Comparison of ENCODE assay signal across 23 cellular contexts in the genomic region with DNA sequence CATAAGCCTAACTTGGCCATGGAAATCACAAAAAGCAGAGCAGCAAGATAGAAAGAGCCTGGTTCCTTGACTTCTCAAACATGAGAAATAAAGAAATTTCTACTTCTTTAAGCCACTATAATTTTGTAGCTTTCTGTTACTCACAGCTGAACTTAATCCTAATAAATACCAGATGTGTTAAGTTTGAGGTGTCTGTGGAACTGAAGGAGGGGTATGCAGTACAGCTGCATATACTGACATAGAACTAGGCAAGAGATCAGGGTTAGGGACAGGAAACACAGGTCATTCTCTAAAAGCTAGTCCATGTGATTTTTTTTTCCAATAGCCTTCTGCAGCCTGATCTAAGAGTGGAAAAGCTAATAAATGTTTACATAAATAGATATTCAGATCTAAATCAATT.
DNase-seq lines count a peak whose midpoint lies in the region; FAIRE-seq and TF ChIP-seq lines count a peak whose summit lies in the region.
"Had no signal": no experiment of that assay in that cellular context is flagged by ENCODE, and none has a peak within 500 bp of the region (broad histone marks: within the 10 kb centered on the region; RNA-seq: fewer than 3 reads in every experiment).

No MANE protein-coding gene starts in this region.

- H2BK15ac ChIP-seq in mesendoderm (replicated peaks; ENCODE audit: low read depth): no peak overlapping the region

- H3K36me3 Mint-ChIP-seq in astrocyte (ENCODE audit: low read depth, unreplicated experiment) (peaks cover 9% of the 10 kb centered on the region), nephron (ENCODE audit: low read depth) (peaks cover 13% of the 10 kb centered on the region)

- no peak overlapping the region for H3K18ac ChIP-seq in mesendoderm (ENCODE audit: low read length)

- peak; percentile 41 for FAIRE-seq in astrocyte (lab: Jason Lieb, UNC)
- FAIRE-seq: D721Med, GM19239 had no signal

- H3K9ac ChIP-seq in GM23248 (no peak overlapping the region), astrocyte (ENCODE audit: low read length) (no peak overlapping the region), mesendoderm (ENCODE audit: low read length) (no peak overlapping the region)

- no peak overlapping the region for H2BK5ac ChIP-seq in mesendoderm (ENCODE audit: low read length)

- no peak overlapping the region for H2BK120ac ChIP-seq in mesendoderm (ENCODE audit: low read depth, low read length)

- DNase-seq in GM23248: no peak
- no peak for DNase-seq in astrocyte (ENCODE audit: low read depth)
- peak; percentile 70 for DNase-seq in fibroblast of peridontal ligament (ENCODE audit: extremely low read depth)
- DNase-seq in NCI-H510A (lab: John Stamatoyannopoulos, UW): no peak
- DNase-seq in stimulated activated CD4-positive, alpha-beta T cell treated with anti-CD3 and anti-CD28 coated beads, Interleukin-15, amount 100 ng/mL, for 24 hours: no peak
- DNase-seq in AG20443 (ENCODE audit: low spot score): no peak
- DNase-seq in mesendoderm: no peak
- DNase-seq: AML-193, DMS53, EL, GF-D8, KG1, NCI-H1092, NCI-H1436, NCI-H187 treated with DMSO at 0.1 percent for 48 hours, NCI-H510A treated with DMSO at 0.1 percent for 48 hours, NCI-H748 treated with DMSO at 0.1 percent for 48 hours, SIG-M5 had no signal

- H3F3A ChIP-seq in GM23248 (ENCODE audit: insufficient read depth): peaks cover 89% of the 10 kb centered on the region

- no peaks in the 10 kb centered on the region for H4K20me1 ChIP-seq in GM23248 (ENCODE audit: insufficient read depth)
- no peaks in the 10 kb centered on the region for H4K20me1 ChIP-seq in astrocyte (ENCODE audit: insufficient read depth, low read length)

- no peaks in the 10 kb centered on the region for H3K9me2 ChIP-seq in GM23248 (ENCODE audit: insufficient read depth)

- no peak overlapping the region for H4K5ac ChIP-seq in mesendoderm (ENCODE audit: low read length)

- in situ Hi-C loops in GM23248 (cut with MboI): no loop called here

- H3K36me3 ChIP-seq in GM23248 (ENCODE audit: low read depth) (peaks cover 75% of the 10 kb centered on the region), astrocyte (ENCODE audit: insufficient read depth, low read length) (peaks cover 7% of the 10 kb centered on the region), mesendoderm (ENCODE audit: control insufficient read depth, insufficient read depth, low read length) (no peaks in the 10 kb centered on the region)

- peak overlapping the region; percentile 0; the same call in 1 of the 2 replicates for H3K27ac ChIP-seq in GM23248
- H3K27ac ChIP-seq in astrocyte (ENCODE audit: low read depth, low read length): no peak overlapping the region
- no peak overlapping the region for H3K27ac ChIP-seq in mesendoderm (ENCODE audit: low read depth, low read length)
- H3K27ac ChIP-seq: C4-2B, HL-60 had no signal

- H3K4me1 Mint-ChIP-seq in astrocyte (ENCODE audit: low read depth, unreplicated experiment) (peaks cover 3% of the 10 kb centered on the region), nephron (peaks cover 41% of the 10 kb centered on the region)

- no peak overlapping the region for H3K4ac ChIP-seq in mesendoderm (ENCODE audit: low read depth, low read length)

- H3K56ac ChIP-seq in mesendoderm (ENCODE audit: low read length): no peak overlapping the region

- H3K4me1 ChIP-seq in GM23248 (ENCODE audit: insufficient read depth): peaks cover 14% of the 10 kb centered on the region
- no peaks in the 10 kb centered on the region for H3K4me1 ChIP-seq in astrocyte (ENCODE audit: insufficient read depth, low read length)
- H3K4me1 ChIP-seq in mesendoderm (ENCODE audit: control insufficient read depth, low read depth, low read length): peaks cover 3% of the 10 kb centered on the region

- no peak overlapping the region for H2AFZ ChIP-seq in GM23248
- H2AFZ ChIP-seq in astrocyte (ENCODE audit: low read depth, low read length): no peak overlapping the region

- no peaks in the 10 kb centered on the region for H3K79me1 ChIP-seq in mesendoderm (ENCODE audit: low read length)

- no peaks in the 10 kb centered on the region for H3K79me2 ChIP-seq in GM23248 (ENCODE audit: insufficient read depth)
- H3K79me2 ChIP-seq in astrocyte (ENCODE audit: insufficient read depth, low read length): no peaks in the 10 kb centered on the region
- no peaks in the 10 kb centered on the region for H3K79me2 ChIP-seq in mesendoderm (ENCODE audit: control insufficient read depth, insufficient read depth, low read length)

- H3K4me3 ChIP-seq in GM23248 (no peak overlapping the region), astrocyte (ENCODE audit: insufficient read depth, low read depth, low read length) (no peak overlapping the region), mesendoderm (ENCODE audit: low read length) (no peak overlapping the region)

- H3K4me2 ChIP-seq in GM23248 (ENCODE audit: unreplicated experiment) (peak overlapping the region; percentile 1), astrocyte (ENCODE audit: low read length) (no peak overlapping the region), mesendoderm (ENCODE audit: low read length) (no peak overlapping the region)

- H3K9me3 Mint-ChIP-seq in astrocyte (ENCODE audit: unreplicated experiment) (peaks cover 2% of the 10 kb centered on the region), nephron (no peaks in the 10 kb centered on the region)

- H3K27me3 ChIP-seq in GM23248 (replicated peaks; ENCODE audit: insufficient read depth): no peaks in the 10 kb centered on the region
- H3K27me3 ChIP-seq in astrocyte (ENCODE audit: insufficient read depth, low read length): no peaks in the 10 kb centered on the region
- H3K27me3 ChIP-seq in mesendoderm (ENCODE audit: insufficient read depth, low read length, poor library complexity): no peaks in the 10 kb centered on the region

- H3K27me3 Mint-ChIP-seq in astrocyte (ENCODE audit: low read depth, unreplicated experiment) (peaks cover 10% of the 10 kb centered on the region), nephron (ENCODE audit: low read depth) (peaks cover 3% of the 10 kb centered on the region)

- no peaks in the 10 kb centered on the region for H3K9me3 ChIP-seq in GM23248 (ENCODE audit: low read depth)
- H3K9me3 ChIP-seq in astrocyte (ENCODE audit: insufficient read depth, low read depth, low read length): no peaks in the 10 kb centered on the region

- no peak overlapping the region for H2AK5ac ChIP-seq in mesendoderm (ENCODE audit: low read length)

- no peak overlapping the region for H3K4me3 Mint-ChIP-seq in astrocyte (ENCODE audit: unreplicated experiment)
- H3K4me3 Mint-ChIP-seq in nephron: no peak overlapping the region

- H3K23ac ChIP-seq in mesendoderm (ENCODE audit: low read length): no peak overlapping the region

- H4K8ac ChIP-seq in mesendoderm (ENCODE audit: low read depth, low read length): no peak overlapping the region

- TF ChIP-seq CTCF in astrocyte (IDR thresholded peaks at IDR 0.05; ENCODE audit: insufficient read depth, low read depth, low read length): no peak
- no peak for TF ChIP-seq CTCF in nephron (IDR thresholded peaks at IDR 0.05; ENCODE audit: unreplicated experiment in 3 of 3)

- H3K27ac Mint-ChIP-seq in astrocyte (ENCODE audit: unreplicated experiment) (no peak overlapping the region), nephron (peak overlapping the region; percentile 44 to 71 (median 58))
